In genomic region chr5:109700516-109701174, GRCh38 we compare ENCODE assay signal across 1 cellular context.
TF ChIP-seq lines count a peak whose summit lies in the region.

No MANE protein-coding gene starts in this region.

TF ChIP-seq in GM12878, 131 proteins besides CTCF, POLR2A, EP300 and RAD21 (continued from another document):
- TF ChIP-seq, protein P1, sequence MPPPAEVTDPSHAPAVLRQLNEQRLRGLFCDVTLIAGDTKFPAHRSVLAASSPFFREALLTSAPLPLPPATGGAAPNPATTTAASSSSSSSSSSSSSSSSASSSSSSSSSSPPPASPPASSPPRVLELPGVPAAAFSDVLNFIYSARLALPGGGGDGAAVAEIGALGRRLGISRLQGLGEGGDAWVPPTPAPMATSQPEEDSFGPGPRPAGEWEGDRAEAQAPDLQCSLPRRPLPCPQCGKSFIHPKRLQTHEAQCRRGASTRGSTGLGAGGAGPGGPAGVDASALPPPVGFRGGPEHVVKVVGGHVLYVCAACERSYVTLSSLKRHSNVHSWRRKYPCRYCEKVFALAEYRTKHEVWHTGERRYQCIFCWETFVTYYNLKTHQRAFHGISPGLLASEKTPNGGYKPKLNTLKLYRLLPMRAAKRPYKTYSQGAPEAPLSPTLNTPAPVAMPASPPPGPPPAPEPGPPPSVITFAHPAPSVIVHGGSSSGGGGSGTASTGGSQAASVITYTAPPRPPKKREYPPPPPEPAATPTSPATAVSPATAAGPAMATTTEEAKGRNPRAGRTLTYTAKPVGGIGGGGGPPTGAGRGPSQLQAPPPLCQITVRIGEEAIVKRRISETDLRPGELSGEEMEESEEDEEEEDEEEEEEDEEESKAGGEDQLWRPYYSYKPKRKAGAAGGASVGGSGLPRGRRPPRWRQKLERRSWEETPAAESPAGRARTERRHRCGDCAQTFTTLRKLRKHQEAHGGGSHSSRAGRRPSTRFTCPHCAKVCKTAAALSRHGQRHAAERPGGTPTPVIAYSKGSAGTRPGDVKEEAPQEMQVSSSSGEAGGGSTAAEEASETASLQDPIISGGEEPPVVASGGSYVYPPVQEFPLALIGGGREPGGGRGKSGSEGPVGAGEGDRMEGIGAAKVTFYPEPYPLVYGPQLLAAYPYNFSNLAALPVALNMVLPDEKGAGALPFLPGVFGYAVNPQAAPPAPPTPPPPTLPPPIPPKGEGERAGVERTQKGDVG (CRISPR knock-in tag; IDR thresholded peaks at IDR 0.05): no peak
- TF ChIP-seq, protein P2, sequence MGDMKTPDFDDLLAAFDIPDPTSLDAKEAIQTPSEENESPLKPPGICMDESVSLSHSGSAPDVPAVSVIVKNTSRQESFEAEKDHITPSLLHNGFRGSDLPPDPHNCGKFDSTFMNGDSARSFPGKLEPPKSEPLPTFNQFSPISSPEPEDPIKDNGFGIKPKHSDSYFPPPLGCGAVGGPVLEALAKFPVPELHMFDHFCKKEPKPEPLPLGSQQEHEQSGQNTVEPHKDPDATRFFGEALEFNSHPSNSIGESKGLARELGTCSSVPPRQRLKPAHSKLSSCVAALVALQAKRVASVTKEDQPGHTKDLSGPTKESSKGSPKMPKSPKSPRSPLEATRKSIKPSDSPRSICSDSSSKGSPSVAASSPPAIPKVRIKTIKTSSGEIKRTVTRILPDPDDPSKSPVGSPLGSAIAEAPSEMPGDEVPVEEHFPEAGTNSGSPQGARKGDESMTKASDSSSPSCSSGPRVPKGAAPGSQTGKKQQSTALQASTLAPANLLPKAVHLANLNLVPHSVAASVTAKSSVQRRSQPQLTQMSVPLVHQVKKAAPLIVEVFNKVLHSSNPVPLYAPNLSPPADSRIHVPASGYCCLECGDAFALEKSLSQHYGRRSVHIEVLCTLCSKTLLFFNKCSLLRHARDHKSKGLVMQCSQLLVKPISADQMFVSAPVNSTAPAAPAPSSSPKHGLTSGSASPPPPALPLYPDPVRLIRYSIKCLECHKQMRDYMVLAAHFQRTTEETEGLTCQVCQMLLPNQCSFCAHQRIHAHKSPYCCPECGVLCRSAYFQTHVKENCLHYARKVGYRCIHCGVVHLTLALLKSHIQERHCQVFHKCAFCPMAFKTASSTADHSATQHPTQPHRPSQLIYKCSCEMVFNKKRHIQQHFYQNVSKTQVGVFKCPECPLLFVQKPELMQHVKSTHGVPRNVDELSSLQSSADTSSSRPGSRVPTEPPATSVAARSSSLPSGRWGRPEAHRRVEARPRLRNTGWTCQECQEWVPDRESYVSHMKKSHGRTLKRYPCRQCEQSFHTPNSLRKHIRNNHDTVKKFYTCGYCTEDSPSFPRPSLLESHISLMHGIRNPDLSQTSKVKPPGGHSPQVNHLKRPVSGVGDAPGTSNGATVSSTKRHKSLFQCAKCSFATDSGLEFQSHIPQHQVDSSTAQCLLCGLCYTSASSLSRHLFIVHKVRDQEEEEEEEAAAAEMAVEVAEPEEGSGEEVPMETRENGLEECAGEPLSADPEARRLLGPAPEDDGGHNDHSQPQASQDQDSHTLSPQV (IDR thresholded peaks at IDR 0.05): no peak
- TF ChIP-seq, protein P3, sequence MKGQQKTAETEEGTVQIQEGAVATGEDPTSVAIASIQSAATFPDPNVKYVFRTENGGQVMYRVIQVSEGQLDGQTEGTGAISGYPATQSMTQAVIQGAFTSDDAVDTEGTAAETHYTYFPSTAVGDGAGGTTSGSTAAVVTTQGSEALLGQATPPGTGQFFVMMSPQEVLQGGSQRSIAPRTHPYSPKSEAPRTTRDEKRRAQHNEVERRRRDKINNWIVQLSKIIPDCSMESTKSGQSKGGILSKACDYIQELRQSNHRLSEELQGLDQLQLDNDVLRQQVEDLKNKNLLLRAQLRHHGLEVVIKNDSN (IDR thresholded peaks at IDR 0.05; ENCODE audit: borderline replicate concordance, extremely low read length, insufficient read depth, low read depth, low read length): no peak
- TF ChIP-seq IRF4 (IDR thresholded peaks at IDR 0.05; ENCODE audit: low read depth, low read length) (no peak), PRDM15 (CRISPR knock-in tag; IDR thresholded peaks at IDR 0.05) (no peak), KAT2A (conservative IDR thresholded peaks at IDR 0.05; ENCODE audit: control insufficient read depth, low read depth, low read length) (no peak), EED (IDR thresholded peaks at IDR 0.05; ENCODE audit: low read depth) (no peak), HCFC1 (IDR thresholded peaks at IDR 0.05; ENCODE audit: low read length) (no peak)
- TF ChIP-seq, protein P4, sequence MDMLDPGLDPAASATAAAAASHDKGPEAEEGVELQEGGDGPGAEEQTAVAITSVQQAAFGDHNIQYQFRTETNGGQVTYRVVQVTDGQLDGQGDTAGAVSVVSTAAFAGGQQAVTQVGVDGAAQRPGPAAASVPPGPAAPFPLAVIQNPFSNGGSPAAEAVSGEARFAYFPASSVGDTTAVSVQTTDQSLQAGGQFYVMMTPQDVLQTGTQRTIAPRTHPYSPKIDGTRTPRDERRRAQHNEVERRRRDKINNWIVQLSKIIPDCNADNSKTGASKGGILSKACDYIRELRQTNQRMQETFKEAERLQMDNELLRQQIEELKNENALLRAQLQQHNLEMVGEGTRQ (IDR thresholded peaks at IDR 0.05; ENCODE audit: borderline replicate concordance, low read depth, low read length): no peak
